Comparison of ENCODE assay signal across 8 cellular contexts in genomic region chr1:224929335-224930237, GRCh38. TPM values are rescaled to one million over a fixed set of nuclear protein-coding genes. Genes with fewer than 3 reads are reported as not detected.
A peak's percentile ranks its signal among the peaks of the same experiment; 100 is the strongest.
DNase-seq lines count a peak whose midpoint lies in the region; ATAC-seq, FAIRE-seq and TF ChIP-seq lines count a peak whose summit lies in the region.

TSS of gene DNAH14 (plus strand) at chr1:224929675. CDS start at chr1:224952703, 23,028 bp downstream.

- BruUV-seq in Calu3 (replicated peaks; lab: Mats Ljungman, UMichigan): no TSS peak

- TF ChIP-seq CTCF in Calu3 (IDR thresholded peaks at IDR 0.05; ENCODE audit: unreplicated experiment): no peak
- TF ChIP-seq CTCF in epithelial cell of proximal tubule (conservative IDR thresholded peaks at IDR 0.05; ENCODE audit: low read depth, low read length): no peak
- TF ChIP-seq CTCF in type B pancreatic cell (conservative IDR thresholded peaks at IDR 0.05): no peak

- H3K4me3 ChIP-seq in epithelial cell of proximal tubule (ENCODE audit: low read depth, low read length): peak within 1 kb of the TSS; percentile 68

- ATAC-seq in GM21423 (IDR thresholded peaks at IDR 0.05; ENCODE audit: unreplicated experiment): peak; percentile 74

- H3K4me1 Mint-ChIP-seq in Calu3 (ENCODE audit: low read depth, unreplicated experiment): no peaks in the 10 kb centered on the region
- no peaks in the 10 kb centered on the region for H3K4me1 Mint-ChIP-seq in type B pancreatic cell (ENCODE audit: unreplicated experiment)

- H3K27ac Mint-ChIP-seq in Calu3 (ENCODE audit: unreplicated experiment) (peak within 1 kb of the TSS; percentile 90), type B pancreatic cell (peak within 1 kb of the TSS; percentile 79)

- intact Hi-C loops in Calu3 (cut with micrococcal nuclease; ENCODE audit: unreplicated experiment): loop anchor here (5.0 to 10.0 kb wide), 2 partner anchors 68 to 795 kb away; no protein-coding TSS in a partner anchor

- CTCF ChIA-PET in Calu3 (lab: Charles Lee): no interaction called here

- no peaks in the 10 kb centered on the region for H3K27me3 Mint-ChIP-seq in Calu3 (ENCODE audit: unreplicated experiment)
- no peaks in the 10 kb centered on the region for H3K27me3 Mint-ChIP-seq in type B pancreatic cell

- H3K4me3 Mint-ChIP-seq in Calu3 (ENCODE audit: low read depth, unreplicated experiment): peak within 1 kb of the TSS; percentile 99
- H3K4me3 Mint-ChIP-seq in type B pancreatic cell: peak within 1 kb of the TSS; percentile 90

- H3K36me3 Mint-ChIP-seq in Calu3 (ENCODE audit: insufficient read depth, unreplicated experiment) (peaks cover 23% of the 10 kb centered on the region), type B pancreatic cell (peaks cover 24% of the 10 kb centered on the region)

- peaks cover 20% of the 10 kb centered on the region for H3K9me3 Mint-ChIP-seq in Calu3 (ENCODE audit: low read depth, unreplicated experiment)
- peaks cover 21% of the 10 kb centered on the region for H3K9me3 Mint-ChIP-seq in type B pancreatic cell

- FAIRE-seq in TTC549 (lab: Jason Lieb, UNC): peak; percentile 61
- FAIRE-seq in GM19239 (lab: Jason Lieb, UNC): no peak

- DNase-seq in Calu3: peak; percentile 96
- peak; percentile 60 for DNase-seq in NCI-H146 treated with DMSO at 0.1 percent for 48 hours (lab: John Stamatoyannopoulos, UW; ENCODE audit: unreplicated experiment)
- DNase-seq in epithelial cell of proximal tubule (ENCODE audit: low read depth): peak; percentile 18
- peak; percentile 75 for DNase-seq in mucosa of gallbladder (ENCODE audit: low spot score)
- peak; percentile 84 for DNase-seq in type B pancreatic cell (ENCODE audit: extremely low spot score, unreplicated experiment)
- no peak for DNase-seq in GM19239 (ENCODE audit: insufficient read length, low spot score)

RNA-seq across cellular contexts. Expression of gene DNAH14, which starts in this region (rescaled TPM):
- total RNA-seq in Calu3 (2022) (64.3 and 66.8 TPM in 2 replicates), epithelial cell of proximal tubule (10.1 and 20.8 TPM in 2 replicates), mucosa of gallbladder (13.3 TPM), type B pancreatic cell (ENCODE audit: low replicate concordance) (23.6 and 42.1 TPM in 2 replicates)
